Comparison of ENCODE assay signal across 13 cellular contexts in genomic region chr7:74466196-74466813, GRCh38. TPM values are rescaled to one million over a fixed set of nuclear protein-coding genes. Genes with fewer than 3 reads are reported as not detected.
DNase-seq lines count a peak whose midpoint lies in the region; ATAC-seq, FAIRE-seq and TF ChIP-seq lines count a peak whose summit lies in the region.
"Had no signal": no experiment of that assay in that cellular context is flagged by ENCODE, and none has a peak within 500 bp of the region (broad histone marks: within the 10 kb centered on the region; RNA-seq: fewer than 3 reads in every experiment).

No MANE protein-coding gene starts in this region.

- H3K4me3 ChIP-seq in pancreas (no peak overlapping the region), MG63 (no peak overlapping the region)

- no peaks in the 10 kb centered on the region for H3K9me3 ChIP-seq in T-helper 17 cell (ENCODE audit: control insufficient read depth, low read length, poor library complexity, severe bottlenecking)
- H3K9me3 ChIP-seq in pancreas, result no peaks in the 10 kb centered on the region
- H3K9me3 ChIP-seq in MG63, result no peaks in the 10 kb centered on the region

- H3K27me3 ChIP-seq in pancreas (no peaks in the 10 kb centered on the region), MG63 (no peaks in the 10 kb centered on the region)

- H3K36me3 ChIP-seq in pancreas, result no peaks in the 10 kb centered on the region
- H3K36me3 ChIP-seq in MG63, result no peaks in the 10 kb centered on the region

- H3K27ac Mint-ChIP-seq in T-helper 17 cell, result peak overlapping the region; percentile 32
- H3K27ac Mint-ChIP-seq: activated naive CD8-positive, alpha-beta T cell treated with anti-CD3 and anti-CD28 coated beads, Interleukin-2, amount 10 ng/mL, durations not matched to agents 7 days and 5 days; immature natural killer cell had no signal

- 68 to 70% methylated on average over 21 of the region's 21 CpGs for WGBS in pancreas, 2 donors

- no peaks in the 10 kb centered on the region for H3K27me3 Mint-ChIP-seq in T-helper 17 cell
- H3K27me3 Mint-ChIP-seq: activated naive CD8-positive, alpha-beta T cell treated with anti-CD3 and anti-CD28 coated beads, Interleukin-2, amount 10 ng/mL, durations not matched to agents 7 days and 5 days had no signal

- peaks cover 0 to 4% (median 3%) of the 10 kb centered on the region in 3 donors for H3K4me1 ChIP-seq in pancreas

- no peak overlapping the region for H3K4me3 Mint-ChIP-seq in T-helper 17 cell
- H3K4me3 Mint-ChIP-seq: activated naive CD8-positive, alpha-beta T cell treated with anti-CD3 and anti-CD28 coated beads, Interleukin-2, amount 10 ng/mL, durations not matched to agents 7 days and 5 days; immature natural killer cell had no signal

- intact Hi-C loops in left cardiac atrium (cut with DNase I), result no loop called here
- intact Hi-C loops in pancreas (cut with DNase I), result no loop called here

- FAIRE-seq in pancreas (lab: Jason Lieb, UNC), result no peak
- FAIRE-seq: endothelial cell of umbilical vein, G401.6 had no signal

- H3K36me3 Mint-ChIP-seq in T-helper 17 cell (ENCODE audit: low read depth), result no peaks in the 10 kb centered on the region
- H3K36me3 Mint-ChIP-seq: activated naive CD8-positive, alpha-beta T cell treated with anti-CD3 and anti-CD28 coated beads, Interleukin-2, amount 10 ng/mL, durations not matched to agents 7 days and 5 days; immature natural killer cell had no signal

- DNase-seq in T-helper 17 cell (no peak), left cardiac atrium (peak; percentile 67), pancreas (no peak), SK-N-DZ (ENCODE audit: low spot score) (no peak), MG63 (no peak)
- DNase-seq: activated naive CD8-positive, alpha-beta T cell treated with anti-CD3 and anti-CD28 coated beads, Interleukin-2, amount 10 ng/mL, durations not matched to agents 7 days and 5 days; immature natural killer cell; NCI-H524 treated with DMSO at 0.1 percent for 48 hours had no signal

- peaks cover 12% of the 10 kb centered on the region for H3K4me1 Mint-ChIP-seq in T-helper 17 cell
- H3K4me1 Mint-ChIP-seq: immature natural killer cell had no signal

- H3K27ac ChIP-seq in 22Rv1 (peak overlapping the region; percentile 36; the same call in 1 of the 2 replicates), pancreas (no peak overlapping the region)

- ATAC-seq in T-helper 17 cell (no peak), left cardiac atrium (peak; percentile 48 to 75), pancreas (peak in 3 of 4 donors; percentile 37 to 78 (median 76)), HG02759 (IDR thresholded peaks at IDR 0.05; ENCODE audit: unreplicated experiment) (no peak), HG03196 (IDR thresholded peaks at IDR 0.05; ENCODE audit: unreplicated experiment) (no peak)

- no peak for TF ChIP-seq CTCF in 22Rv1 (IDR thresholded peaks at IDR 0.05)
- no peak for TF ChIP-seq CTCF in pancreas (IDR thresholded peaks at IDR 0.05)

RNA-seq across cellular contexts. Expression of gene GTF2IRD1, which starts 12.6 kb away (rescaled TPM):
- total RNA-seq in T-helper 17 cell (1 to 10 TPM; 2.3 to 3.5 TPM), left cardiac atrium (10 to 100 TPM; 19.3 to 50.0 TPM), pancreas (10 to 100 TPM in 3 of 6 donors, 1 to 10 TPM in 3; 7.1 to 12.6 (median 9.9) TPM)
- polyA plus RNA-seq in pancreas, result 10 to 100 TPM in 1 of 2 donors, 1 to 10 TPM in 1; 8.1 to 15.9 TPM
- 22.3 and 24.3 TPM in 2 replicates for polyA plus RNA-seq in SK-N-DZ (2014; cell fraction: cytosol; rRNA removed)
- polyA plus RNA-seq in SK-N-DZ (2014; cell fraction: nucleus; rRNA removed), result 31.3 and 45.6 TPM in 2 replicates
- 9.9 and 12.5 TPM in 2 replicates for total RNA-seq in MG63 (2014; rRNA removed; shearing (Covaris generic); ENCODE audit: low replicate concordance)
- polyA plus RNA-seq: immature natural killer cell had no signal

Comparison
In these comparisons a context has a peak if more than half of its experiments do, and no peak if none do; other contexts are left out.
1. ATAC-seq: peak in left cardiac atrium (2 of 2) and pancreas (3 of 4); none in T-helper 17 cell (single experiment), HG02759 (single experiment) and HG03196 (single experiment).